ENCODE assay signal across 30 cellular contexts in genomic region chr1:33277488-33278084, GRCh38. TPM values are rescaled to one million over a fixed set of nuclear protein-coding genes. Genes with fewer than 3 reads are reported as not detected.
"Had no signal": no experiment of that assay in that cellular context is flagged by ENCODE, and none has a peak within 500 bp of the region (broad histone marks: within the 10 kb centered on the region; RNA-seq: fewer than 3 reads in every experiment).

No MANE protein-coding gene starts in this region.

- H3K27ac Mint-ChIP-seq: activated naive CD4-positive, alpha-beta T cell treated with anti-CD3 and anti-CD28 coated beads, Interleukin-2, amount 10 ng/mL, durations not matched to agents 7 days and 5 days; activated T-cell treated with anti-CD3 and anti-CD28 coated beads, Interleukin-2, amount 50 U/mL, for 72 hours; naive B cell; stimulated activated naive CD8-positive, alpha-beta T cell treated with anti-CD3 and anti-CD28 coated beads, Interleukin-15, Interleukin-2, amounts not matched to agents 100 ng/mL and 50 ng/mL, for 24 hours; type B pancreatic cell had no signal

- H3K4me1 ChIP-seq: colonic mucosa, left lung, parathyroid adenoma had no signal

- H3K27me3 Mint-ChIP-seq: activated naive CD4-positive, alpha-beta T cell treated with anti-CD3 and anti-CD28 coated beads, Interleukin-2, amount 10 ng/mL, durations not matched to agents 7 days and 5 days; naive B cell; stimulated activated naive CD8-positive, alpha-beta T cell treated with anti-CD3 and anti-CD28 coated beads, Interleukin-15, Interleukin-2, amounts not matched to agents 100 ng/mL and 50 ng/mL, for 24 hours; type B pancreatic cell had no signal

- H3K27ac ChIP-seq: colonic mucosa, epithelial cell of prostate, esophagus squamous epithelium, heart right ventricle, left lung, parathyroid adenoma, right atrium auricular region, vagina had no signal

- ATAC-seq: activated T-cell treated with anti-CD3 and anti-CD28 coated beads, Interleukin-2, amount 50 U/mL, for 72 hours; heart right ventricle; left lung had no signal

- H3K9me3 ChIP-seq: colonic mucosa, esophagus squamous epithelium, heart right ventricle, left lung, right atrium auricular region, vagina had no signal

- H3K36me3 ChIP-seq: colonic mucosa had no signal

- H3K9ac ChIP-seq: parathyroid adenoma had no signal

- H2AFZ ChIP-seq: parathyroid adenoma had no signal

- DNase-seq: activated CD4-positive, alpha-beta T cell treated with anti-CD3 and anti-CD28 coated beads for 4 hours; activated CD4-positive, alpha-beta T cell treated with anti-CD3 and anti-CD28 coated beads, Interleukin-2, amount 50 U/mL, for 4 hours; activated gamma-delta T cell; activated naive CD4-positive, alpha-beta T cell treated with anti-CD3 and anti-CD28 coated beads, Interleukin-2, amount 10 ng/mL, durations not matched to agents 7 days and 5 days; activated T-cell treated with anti-CD3 and anti-CD28 coated beads for 4 hours; activated T-cell treated with anti-CD3 and anti-CD28 coated beads, Interleukin-2, amount 50 U/mL, for 72 hours; cerebellar nuclear complex; colonic mucosa; effector CD8-positive, alpha-beta T cell; esophagus squamous epithelium; foreskin melanocyte; heart right ventricle; naive B cell; nephron progenitor cell; stimulated activated CD4-positive, alpha-beta T cell treated with anti-CD3 and anti-CD28 coated beads, Interleukin-2, amount 100 ng/mL, for 48 hours had no signal

- H3K27me3 ChIP-seq: colonic mucosa, esophagus squamous epithelium, heart right ventricle, left lung, right atrium auricular region, vagina had no signal

- H3K9me3 Mint-ChIP-seq: activated naive CD4-positive, alpha-beta T cell treated with anti-CD3 and anti-CD28 coated beads, Interleukin-2, amount 10 ng/mL, durations not matched to agents 7 days and 5 days; activated T-cell treated with anti-CD3 and anti-CD28 coated beads, Interleukin-2, amount 50 U/mL, for 72 hours; naive B cell; nephron progenitor cell; stimulated activated naive CD8-positive, alpha-beta T cell treated with anti-CD3 and anti-CD28 coated beads, Interleukin-15, Interleukin-2, amounts not matched to agents 100 ng/mL and 50 ng/mL, for 24 hours; type B pancreatic cell had no signal

- H3K4me3 ChIP-seq: colonic mucosa, esophagus squamous epithelium, heart right ventricle, left lung, lung, right atrium auricular region, vagina had no signal

- H3K4me3 Mint-ChIP-seq: activated naive CD4-positive, alpha-beta T cell treated with anti-CD3 and anti-CD28 coated beads, Interleukin-2, amount 10 ng/mL, durations not matched to agents 7 days and 5 days; activated T-cell treated with anti-CD3 and anti-CD28 coated beads, Interleukin-2, amount 50 U/mL, for 72 hours; naive B cell; nephron progenitor cell; stimulated activated naive CD8-positive, alpha-beta T cell treated with anti-CD3 and anti-CD28 coated beads, Interleukin-15, Interleukin-2, amounts not matched to agents 100 ng/mL and 50 ng/mL, for 24 hours; type B pancreatic cell had no signal

RNA-seq across cellular contexts. Expression of gene A3GALT2, which starts 43.3 kb away (rescaled TPM):
- total RNA-seq: activated T-cell treated with anti-CD3 and anti-CD28 coated beads, Interleukin-2, amount 50 U/mL, for 72 hours; bronchial epithelial cell; colonic mucosa; dermis microvascular lymphatic vessel endothelial cell; esophagus squamous epithelium; glomerular endothelial cell; left lung; pulmonary artery endothelial cell; right atrium auricular region; subcutaneous adipose tissue; T-helper 1 cell treated with Interleukin-12 subunit alpha and Interleukin-12 subunit beta and Interleukin-4 antibody, amounts not matched to agents 30 ng/mL and 1 ng/mL, for 36 hours; vagina had no signal
- polyA plus RNA-seq: heart right ventricle, thymus had no signal
